8 cellular contexts compared by ENCODE assay signal in genomic region chr19:2426661-2427322, GRCh38. TPM values are rescaled to one million over a fixed set of nuclear protein-coding genes. Genes with fewer than 3 reads are reported as not detected.
DNase-seq lines count a peak whose midpoint lies in the region; ATAC-seq, FAIRE-seq and TF ChIP-seq lines count a peak whose summit lies in the region.

No MANE protein-coding gene starts in this region.

- TF ChIP-seq CTCF in BJ (IDR thresholded peaks at IDR 0.05; ENCODE audit: insufficient read depth, low read depth, low read length) (no peak), liver (IDR thresholded peaks at IDR 0.05; ENCODE audit: low read depth, low read length, missing input control) (no peak)

- H3K4me1 Mint-ChIP-seq in T-helper 2 cell treated with Interferon-gamma antibody and Interleukin-4, amounts not matched to agents 5 μg/mL and 100 μg/mL, for 36 hours (ENCODE audit: low read depth): peaks cover 6% of the 10 kb centered on the region

- H3K27ac Mint-ChIP-seq in T-helper 2 cell treated with Interferon-gamma antibody and Interleukin-4, amounts not matched to agents 5 μg/mL and 100 μg/mL, for 36 hours: peak overlapping the region; percentile 94

- peak overlapping the region; percentile 89 for H3K4me3 ChIP-seq in BJ (ENCODE audit: low read depth, low read length)
- peak overlapping the region; percentile 85 to 93 (median 88) for H3K4me3 ChIP-seq in liver (ENCODE audit: low read depth in 1 of 3, low read length in 3 of 3)

- POLR2A ChIA-PET in BJ (lab: Charles Lee): no interaction called here

- TF ChIP-seq RAD21 in liver (IDR thresholded peaks at IDR 0.05): no peak

- 4% methylated on average over 53 of the region's 53 CpGs for WGBS in liver

- CTCF ChIA-PET in BJ (lab: Yijun Ruan, JAX): interaction anchor here (0.6 to 3.3 kb wide), 8 partner anchors 30 to 191 kb away, joined by 3 to 13 read pairs (median 6); partner anchors contain the start of gene LMNB2

- DNase-seq in BJ (ENCODE audit: low read depth) (no peak), GM19239 (ENCODE audit: insufficient read length, low spot score) (peak; percentile 81), HT-29 (ENCODE audit: low spot score) (peak; percentile 20)
- peak; percentile 35 for DNase-seq in T-helper 2 cell treated with Interferon-gamma antibody and Interleukin-4, amounts not matched to agents 5 μg/mL and 100 μg/mL, for 36 hours (ENCODE audit: low spot score)
- peak; percentile 23 to 36 for DNase-seq in stimulated activated CD8-positive, alpha-beta memory T cell treated with anti-CD3 and anti-CD28 coated beads, Interleukin-2, amount 100 ng/mL, for 48 hours (ENCODE audit: low read depth in 2 of 2)

- H3K4me3 Mint-ChIP-seq in T-helper 2 cell treated with Interferon-gamma antibody and Interleukin-4, amounts not matched to agents 5 μg/mL and 100 μg/mL, for 36 hours: peak overlapping the region; percentile 93

- peaks cover 19% of the 10 kb centered on the region for H3K36me3 Mint-ChIP-seq in T-helper 2 cell treated with Interferon-gamma antibody and Interleukin-4, amounts not matched to agents 5 μg/mL and 100 μg/mL, for 36 hours (ENCODE audit: low read depth)

- peaks cover 10 to 27% (median 22%) of the 10 kb centered on the region in 4 donors for H3K4me1 ChIP-seq in liver (ENCODE audit: control insufficient read depth in 4 of 4, insufficient read depth in 4 of 4, low read length in 3 of 4)

- no peak for FAIRE-seq in GM19239 (lab: Jason Lieb, UNC)

- no peaks in the 10 kb centered on the region for H3K9me3 Mint-ChIP-seq in T-helper 2 cell treated with Interferon-gamma antibody and Interleukin-4, amounts not matched to agents 5 μg/mL and 100 μg/mL, for 36 hours

- H3K27ac ChIP-seq in cingulate gyrus (ENCODE audit: low read depth, low read length) (peak overlapping the region; percentile 99), liver (ENCODE audit: low read depth in 1 of 2, low read length in 2 of 2) (peak overlapping the region; percentile 84 to 98)

- no peaks in the 10 kb centered on the region for H3K27me3 ChIP-seq in BJ (ENCODE audit: control insufficient read depth, insufficient read depth, low read length)
- no peaks in the 10 kb centered on the region for H3K27me3 ChIP-seq in liver (ENCODE audit: control insufficient read depth in 4 of 4, insufficient read depth in 4 of 4, low read length in 3 of 4)

- H3K36me3 ChIP-seq in BJ (ENCODE audit: control insufficient read depth, insufficient read depth, low read length): peaks cover 14% of the 10 kb centered on the region
- peaks cover 0 to 3% (median 1%) of the 10 kb centered on the region in 4 donors for H3K36me3 ChIP-seq in liver (ENCODE audit: control insufficient read depth in 4 of 4, insufficient read depth in 3 of 4, low read depth in 1 of 4, low read length in 3 of 4)

- no peak for ATAC-seq in GM21717 (IDR thresholded peaks at IDR 0.05; ENCODE audit: unreplicated experiment)

- H3K27me3 Mint-ChIP-seq in T-helper 2 cell treated with Interferon-gamma antibody and Interleukin-4, amounts not matched to agents 5 μg/mL and 100 μg/mL, for 36 hours (ENCODE audit: low read depth): no peaks in the 10 kb centered on the region

- H3K9me3 ChIP-seq in liver (ENCODE audit: control insufficient read depth in 4 of 4, low read length in 3 of 4): no peaks in the 10 kb centered on the region

- H3K9ac ChIP-seq in liver (ENCODE audit: low read depth in 1 of 2, low read length in 2 of 2): peak overlapping the region in 1 of 2 donors; percentile 55

TF ChIP-seq in liver, 16 proteins besides CTCF, POLR2A, EP300 and RAD21:
- TF ChIP-seq SP1 (IDR thresholded peaks at IDR 0.05): no peak
- no peak for TF ChIP-seq ATF3 (IDR thresholded peaks at IDR 0.05)
- no peak for TF ChIP-seq EGR1 (IDR thresholded peaks at IDR 0.05; ENCODE audit: low read depth in 2 of 2)
- TF ChIP-seq MAX (IDR thresholded peaks at IDR 0.05): no peak
- TF ChIP-seq GABPA (IDR thresholded peaks at IDR 0.05 in 1 of 2, conservative IDR thresholded peaks at IDR 0.05 in 1 of 2): no peak
- no peak for TF ChIP-seq FOXA2 (IDR thresholded peaks at IDR 0.05)
- no peak for TF ChIP-seq FOXA1 (IDR thresholded peaks at IDR 0.05)
- TF ChIP-seq HNF4G (IDR thresholded peaks at IDR 0.05): no peak
- TF ChIP-seq RXRA (IDR thresholded peaks at IDR 0.05): no peak
- no peak for TF ChIP-seq ZBTB33 (IDR thresholded peaks at IDR 0.05)
- TF ChIP-seq TAF1 (conservative IDR thresholded peaks at IDR 0.05): no peak
- TF ChIP-seq HNF4A (conservative IDR thresholded peaks at IDR 0.05): no peak
- no peak for TF ChIP-seq JUND (IDR thresholded peaks at IDR 0.05)
- no peak for TF ChIP-seq NR2F2 (IDR thresholded peaks at IDR 0.05)
- TF ChIP-seq, protein P1, sequence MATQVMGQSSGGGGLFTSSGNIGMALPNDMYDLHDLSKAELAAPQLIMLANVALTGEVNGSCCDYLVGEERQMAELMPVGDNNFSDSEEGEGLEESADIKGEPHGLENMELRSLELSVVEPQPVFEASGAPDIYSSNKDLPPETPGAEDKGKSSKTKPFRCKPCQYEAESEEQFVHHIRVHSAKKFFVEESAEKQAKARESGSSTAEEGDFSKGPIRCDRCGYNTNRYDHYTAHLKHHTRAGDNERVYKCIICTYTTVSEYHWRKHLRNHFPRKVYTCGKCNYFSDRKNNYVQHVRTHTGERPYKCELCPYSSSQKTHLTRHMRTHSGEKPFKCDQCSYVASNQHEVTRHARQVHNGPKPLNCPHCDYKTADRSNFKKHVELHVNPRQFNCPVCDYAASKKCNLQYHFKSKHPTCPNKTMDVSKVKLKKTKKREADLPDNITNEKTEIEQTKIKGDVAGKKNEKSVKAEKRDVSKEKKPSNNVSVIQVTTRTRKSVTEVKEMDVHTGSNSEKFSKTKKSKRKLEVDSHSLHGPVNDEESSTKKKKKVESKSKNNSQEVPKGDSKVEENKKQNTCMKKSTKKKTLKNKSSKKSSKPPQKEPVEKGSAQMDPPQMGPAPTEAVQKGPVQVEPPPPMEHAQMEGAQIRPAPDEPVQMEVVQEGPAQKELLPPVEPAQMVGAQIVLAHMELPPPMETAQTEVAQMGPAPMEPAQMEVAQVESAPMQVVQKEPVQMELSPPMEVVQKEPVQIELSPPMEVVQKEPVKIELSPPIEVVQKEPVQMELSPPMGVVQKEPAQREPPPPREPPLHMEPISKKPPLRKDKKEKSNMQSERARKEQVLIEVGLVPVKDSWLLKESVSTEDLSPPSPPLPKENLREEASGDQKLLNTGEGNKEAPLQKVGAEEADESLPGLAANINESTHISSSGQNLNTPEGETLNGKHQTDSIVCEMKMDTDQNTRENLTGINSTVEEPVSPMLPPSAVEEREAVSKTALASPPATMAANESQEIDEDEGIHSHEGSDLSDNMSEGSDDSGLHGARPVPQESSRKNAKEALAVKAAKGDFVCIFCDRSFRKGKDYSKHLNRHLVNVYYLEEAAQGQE (IDR thresholded peaks at IDR 0.05): no peak
- no peak for TF ChIP-seq YY1 (IDR thresholded peaks at IDR 0.05)

RNA-seq across cellular contexts. Expression of gene TIMM13, which starts 0.6 kb away (rescaled TPM):
- polyA plus RNA-seq in BJ (2011; rRNA removed): 37.2 and 50.7 TPM in 2 replicates
- polyA minus RNA-seq in BJ (2011; rRNA and poly(A)+ RNA removed): 9.2 and 14.2 TPM in 2 replicates
- 154 and 163 TPM in 2 replicates for total RNA-seq in HT-29 (2014; rRNA removed; shearing (Covaris generic))
- total RNA-seq in liver: 10 to 100 TPM; 21.6 to 28.0 TPM
- 100 to 1,000 TPM in 1 of 2 donors, 10 to 100 TPM in 1; 58.8 to 137 TPM for polyA plus RNA-seq in liver

RNA-seq across cellular contexts. Expression of gene LMNB2, which starts 30.0 kb away (rescaled TPM):
- polyA plus RNA-seq in BJ (2011; rRNA removed) (53.4 and 80.0 TPM in 2 replicates), liver (1 to 10 TPM in 1 of 2 donors, under 1 TPM in 1; 0.97 to 6.2 TPM)
- 29.4 and 42.0 TPM in 2 replicates for polyA minus RNA-seq in BJ (2011; rRNA and poly(A)+ RNA removed)
- total RNA-seq in HT-29 (2014; rRNA removed; shearing (Covaris generic)): 210 and 212 TPM in 2 replicates
- 10 to 100 TPM in 1 of 2 donors, 1 to 10 TPM in 1; 5.6 to 38.5 TPM for total RNA-seq in liver

RNA-seq across cellular contexts. Expression of gene GADD45B, which starts 49.1 kb away (rescaled TPM):
- polyA plus RNA-seq in BJ (2011; rRNA removed) (54.5 and 69.8 TPM in 2 replicates), liver (10 to 100 TPM; 83.4 to 86.3 TPM)
- 29.7 and 46.4 TPM in 2 replicates for polyA minus RNA-seq in BJ (2011; rRNA and poly(A)+ RNA removed)
- 15.2 and 21.8 TPM in 2 replicates for total RNA-seq in HT-29 (2014; rRNA removed; shearing (Covaris generic))
- 10 to 100 TPM; 11.6 to 81.3 TPM for total RNA-seq in liver
